In the genomic region with DNA sequence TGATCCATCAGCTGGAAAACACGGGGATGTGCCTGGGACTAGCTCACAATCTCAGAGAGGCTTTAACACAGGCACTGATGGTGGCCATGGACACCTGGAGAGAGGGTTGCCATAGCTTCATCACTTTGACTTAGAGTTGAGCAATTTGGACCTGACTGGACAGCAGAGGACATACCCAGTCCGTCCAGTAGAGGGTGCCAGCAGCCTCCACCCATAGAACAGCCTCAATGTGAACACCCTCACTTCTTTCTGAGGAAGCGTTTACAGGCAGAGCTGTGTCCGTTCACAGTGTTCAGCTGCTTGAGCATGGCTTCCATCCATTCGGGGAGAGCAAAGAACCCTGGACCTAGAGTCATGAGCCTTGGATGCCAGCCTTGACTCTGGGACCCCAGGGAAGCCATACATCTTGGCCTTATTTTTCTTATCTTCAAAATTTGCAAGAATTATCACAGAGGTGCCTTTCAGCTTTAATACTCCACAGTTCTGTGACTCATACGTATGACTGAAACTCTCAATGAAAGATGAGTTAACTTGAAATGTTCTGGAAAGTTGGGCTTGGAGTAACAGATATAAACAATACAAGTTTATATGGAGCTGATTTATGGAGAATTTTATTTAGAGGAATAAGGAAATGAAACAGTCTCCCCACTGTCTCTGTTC, we compare ENCODE assay signal across 8 cellular contexts.
A peak's percentile ranks its signal among the peaks of the same experiment; 100 is the strongest.
DNase-seq lines count a peak whose midpoint lies in the region; ATAC-seq and TF ChIP-seq lines count a peak whose summit lies in the region.

No MANE protein-coding gene starts in this region.

- ATAC-seq in GM18907 (IDR thresholded peaks at IDR 0.05; ENCODE audit: unreplicated experiment) (peak; percentile 74), HG03354 (IDR thresholded peaks at IDR 0.05; ENCODE audit: poor library complexity, severe bottlenecking, unreplicated experiment) (peak; percentile 84), gastroesophageal sphincter (peak; percentile 60)
- ATAC-seq in activated T-cell treated with anti-CD3 and anti-CD28 coated beads, Interleukin-2, amount 50 U/mL, for 4 hours = peak; percentile 58 to 74

- no peak for TF ChIP-seq EP300 in gastroesophageal sphincter (IDR thresholded peaks at IDR 0.05)

- H3K27ac Mint-ChIP-seq in osteocyte (ENCODE audit: unreplicated experiment) = no peak overlapping the region

- TF ChIP-seq POLR2A in gastroesophageal sphincter (IDR thresholded peaks at IDR 0.05) (no peak), uterus (IDR thresholded peaks at IDR 0.05) (no peak)

- DNase-seq in CD1c-positive myeloid dendritic cell (ENCODE audit: extremely low spot score) (peak; percentile 40), NOMO-1 treated with DMSO at 0.1 percent for 48 hours (lab: John Stamatoyannopoulos, UW; ENCODE audit: unreplicated experiment) (peak; percentile 6), osteocyte (ENCODE audit: extremely low spot score, unreplicated experiment) (peak; percentile 90), uterus (peak; percentile 25 to 37)
- peak; percentile 8 for DNase-seq in activated T-cell treated with anti-CD3 and anti-CD28 coated beads, Interleukin-2, amount 50 U/mL, for 4 hours

- H3K27me3 ChIP-seq in gastroesophageal sphincter (no peaks in the 10 kb centered on the region), uterus (no peaks in the 10 kb centered on the region)

- no peak overlapping the region for H3K4me3 Mint-ChIP-seq in activated T-cell treated with anti-CD3 and anti-CD28 coated beads, Interleukin-2, amount 50 U/mL, for 4 hours
- H3K4me3 Mint-ChIP-seq in osteocyte (ENCODE audit: unreplicated experiment) = no peak overlapping the region

- peaks cover 0 to 16% (median 0%) of the 10 kb centered on the region in 3 donors for H3K4me1 ChIP-seq in gastroesophageal sphincter
- no peaks in the 10 kb centered on the region for H3K4me1 ChIP-seq in uterus

- no peaks in the 10 kb centered on the region for H3K36me3 Mint-ChIP-seq in activated T-cell treated with anti-CD3 and anti-CD28 coated beads, Interleukin-2, amount 50 U/mL, for 4 hours (ENCODE audit: insufficient read depth)
- no peaks in the 10 kb centered on the region for H3K36me3 Mint-ChIP-seq in osteocyte (ENCODE audit: unreplicated experiment)

- H3K4me1 Mint-ChIP-seq in activated T-cell treated with anti-CD3 and anti-CD28 coated beads, Interleukin-2, amount 50 U/mL, for 4 hours (ENCODE audit: low read depth) = no peaks in the 10 kb centered on the region
- peaks cover 23% of the 10 kb centered on the region for H3K4me1 Mint-ChIP-seq in osteocyte (ENCODE audit: unreplicated experiment)

- WGBS in gastroesophageal sphincter (ENCODE audit: low coverage in 1 of 2), 2 donors = 5 to 13% methylated on average over 4 of the region's 6 CpGs

- intact Hi-C loops in uterus (cut with DNase I; ENCODE audit: low total_unique reads) = no loop called here

- no peaks in the 10 kb centered on the region for H3K27me3 Mint-ChIP-seq in activated T-cell treated with anti-CD3 and anti-CD28 coated beads, Interleukin-2, amount 50 U/mL, for 4 hours (ENCODE audit: low read depth)
- H3K27me3 Mint-ChIP-seq in osteocyte (ENCODE audit: unreplicated experiment) = peaks cover 23% of the 10 kb centered on the region

- H3K4me3 ChIP-seq in gastroesophageal sphincter (no peak overlapping the region), uterus (no peak overlapping the region)

- TF ChIP-seq CTCF in gastroesophageal sphincter (IDR thresholded peaks at IDR 0.05) (peak; percentile 57 to 82 (median 62)), osteocyte (IDR thresholded peaks at IDR 0.05) (peak; percentile 95), uterus (IDR thresholded peaks at IDR 0.05) (peak; percentile 38 to 61 (median 44))

- no peaks in the 10 kb centered on the region for H3K9me3 Mint-ChIP-seq in activated T-cell treated with anti-CD3 and anti-CD28 coated beads, Interleukin-2, amount 50 U/mL, for 4 hours
- no peaks in the 10 kb centered on the region for H3K9me3 Mint-ChIP-seq in osteocyte (ENCODE audit: unreplicated experiment)

- H3K9me3 ChIP-seq in gastroesophageal sphincter = no peaks in the 10 kb centered on the region
- H3K9me3 ChIP-seq in uterus = no peaks in the 10 kb centered on the region

- H3K36me3 ChIP-seq in gastroesophageal sphincter (no peaks in the 10 kb centered on the region), uterus (no peaks in the 10 kb centered on the region)

- H3K27ac ChIP-seq in gastroesophageal sphincter (peak overlapping the region in 1 of 4 donors; percentile 11), uterus (no peak overlapping the region)

Comparison
In these comparisons a context has a peak if more than half of its experiments do, and no peak if none do; other contexts are left out.
1. DNase-seq: peak in every context shown above with its lines; median percentile 90 in osteocyte; 40 in CD1c-positive myeloid dendritic cell; 31 in uterus; 8 in activated T-cell treated with anti-CD3 and anti-CD28 coated beads, Interleukin-2, amount 50 U/mL, for 4 hours; 6 in NOMO-1 treated with DMSO at 0.1 percent for 48 hours.
2. CTCF ChIP-seq: peak in every context shown above with its lines; median percentile 95 in osteocyte; 62 in gastroesophageal sphincter; 44 in uterus.